Comparison of ENCODE assay signal across 20 cellular contexts in the genomic region with DNA sequence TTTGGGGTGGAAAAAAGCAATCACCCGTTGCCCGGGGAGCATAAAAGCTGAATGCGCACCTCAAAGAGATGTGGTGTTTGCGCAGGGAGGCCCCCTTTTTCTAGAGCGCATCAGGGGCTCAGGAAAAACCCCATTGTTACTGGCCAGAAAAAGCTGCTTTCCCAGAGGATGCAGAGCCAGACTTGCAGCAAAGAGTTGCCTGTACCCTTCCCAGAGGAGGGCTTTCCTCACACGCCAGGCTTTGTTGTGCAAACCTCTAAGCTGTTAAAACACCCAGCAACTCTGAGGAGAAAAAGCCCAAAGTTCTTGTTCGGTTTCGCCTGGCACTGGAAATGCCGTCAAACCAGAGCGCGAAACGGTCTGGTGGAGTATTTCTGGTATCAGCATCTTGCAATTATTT. TPM values are rescaled to one million over a fixed set of nuclear protein-coding genes. Genes with fewer than 3 reads are reported as not detected.
"Had no signal": no experiment of that assay in that cellular context is flagged by ENCODE, and none has a peak within 500 bp of the region (broad histone marks: within the 10 kb centered on the region; RNA-seq: fewer than 3 reads in every experiment).

No MANE protein-coding gene starts in this region.

- H3K9me3 Mint-ChIP-seq: activated T-cell treated with anti-CD3 and anti-CD28 coated beads, Interleukin-2, amount 50 U/mL, for 24 hours; stimulated activated memory B cell treated with anti-CD40 and anti-IgM and Interleukin-4, amounts not matched to agents 10 μg/mL and 1 μg/mL and 100 μg/mL, for 72 hours had no signal

- DNase-seq: activated CD4-positive, alpha-beta T cell treated with anti-CD3 and anti-CD28 coated beads for 1 hour; activated CD4-positive, alpha-beta T cell treated with anti-CD3 and anti-CD28 coated beads, Interleukin-2, amount 50 U/mL, for 4 hours; activated effector memory CD4-positive, alpha-beta T cell treated with Interleukin-2 at 50 U/mL for 16 hours; activated naive CD4-positive, alpha-beta T cell treated with anti-CD3 and anti-CD28 coated beads, Interleukin-2, amount 50 U/mL, for 16 hours; activated T-cell treated with anti-CD3 and anti-CD28 coated beads, Interleukin-2, amount 50 U/mL, for 24 hours; adrenal gland; colonic mucosa; effector CD4-positive, alpha-beta T cell; esophagus squamous epithelium; foreskin melanocyte; naive B cell had no signal

- ATAC-seq: stimulated activated memory B cell treated with anti-CD40 and anti-IgM and Interleukin-4, amounts not matched to agents 10 μg/mL and 1 μg/mL and 100 μg/mL, for 72 hours had no signal

- H3K36me3 ChIP-seq: adrenal gland, colonic mucosa, esophagus squamous epithelium, neutrophil had no signal

- H3K4me3 Mint-ChIP-seq: activated T-cell treated with anti-CD3 and anti-CD28 coated beads, Interleukin-2, amount 50 U/mL, for 24 hours; naive B cell; stimulated activated memory B cell treated with anti-CD40 and anti-IgM and Interleukin-4, amounts not matched to agents 10 μg/mL and 1 μg/mL and 100 μg/mL, for 72 hours had no signal

- H3K9me3 ChIP-seq: adrenal gland, colonic mucosa, esophagus squamous epithelium, neutrophil had no signal

- H3K27ac Mint-ChIP-seq: activated T-cell treated with anti-CD3 and anti-CD28 coated beads, Interleukin-2, amount 50 U/mL, for 24 hours; stimulated activated memory B cell treated with anti-CD40 and anti-IgM and Interleukin-4, amounts not matched to agents 10 μg/mL and 1 μg/mL and 100 μg/mL, for 72 hours had no signal

- H3K36me3 Mint-ChIP-seq: naive B cell; stimulated activated memory B cell treated with anti-CD40 and anti-IgM and Interleukin-4, amounts not matched to agents 10 μg/mL and 1 μg/mL and 100 μg/mL, for 72 hours had no signal

- H3K27ac ChIP-seq: adrenal gland, colonic mucosa, esophagus squamous epithelium, neutrophil, parathyroid adenoma had no signal

- H3K4me1 ChIP-seq: adrenal gland, parathyroid adenoma had no signal

- H2AFZ ChIP-seq: parathyroid adenoma had no signal

- H3K9ac ChIP-seq: parathyroid adenoma had no signal

- H3K4me3 ChIP-seq: adrenal gland, colonic mucosa, esophagus squamous epithelium, lung had no signal

RNA-seq across cellular contexts. Expression of gene GSX1, which starts 29.3 kb away (rescaled TPM):
- total RNA-seq: adrenal gland; cardiac septum; colonic mucosa; endothelial cell of umbilical vein; esophagus squamous epithelium; lung; mononuclear cell; T-helper 1 cell treated with Interleukin-12 subunit alpha and Interleukin-12 subunit beta and Interleukin-4 antibody, amounts not matched to agents 30 ng/mL and 1 ng/mL, for 36 hours; urinary bladder had no signal
- polyA plus RNA-seq: adrenal gland, endothelial cell of umbilical vein, lung, urinary bladder had no signal
